In genomic region chr2:137252934-137253333, GRCh38 we compare ENCODE assay signal across 21 cellular contexts.
DNase-seq lines count a peak whose midpoint lies in the region; ATAC-seq and TF ChIP-seq lines count a peak whose summit lies in the region.
"Had no signal": no experiment of that assay in that cellular context is flagged by ENCODE, and none has a peak within 500 bp of the region (broad histone marks: within the 10 kb centered on the region; RNA-seq: fewer than 3 reads in every experiment).

No MANE protein-coding gene starts in this region.

- H3K4me1 ChIP-seq in right lobe of liver: no peaks in the 10 kb centered on the region
- H3K4me1 ChIP-seq: Caco-2, Peyer's patch, vagina had no signal

- no peak for TF ChIP-seq CTCF in osteocyte (IDR thresholded peaks at IDR 0.05)
- TF ChIP-seq CTCF in right lobe of liver (IDR thresholded peaks at IDR 0.05): no peak
- no peak for TF ChIP-seq CTCF in progenitor cell of endocrine pancreas (IDR thresholded peaks at IDR 0.05; ENCODE audit: unreplicated experiment)

- peak overlapping the region; percentile 16 for H3K27ac Mint-ChIP-seq in osteocyte (ENCODE audit: unreplicated experiment)
- H3K27ac Mint-ChIP-seq in progenitor cell of endocrine pancreas: no peak overlapping the region
- H3K27ac Mint-ChIP-seq: activated CD4-positive, alpha-beta T cell treated with anti-CD3 and anti-CD28 coated beads, Interleukin-2, amount 10 ng/mL, durations not matched to agents 7 days and 5 days; B cell; memory B cell; naive thymus-derived CD8-positive, alpha-beta T cell had no signal

- H3K4me3 Mint-ChIP-seq in osteocyte (ENCODE audit: unreplicated experiment) (no peak overlapping the region), progenitor cell of endocrine pancreas (ENCODE audit: low read depth) (no peak overlapping the region)
- H3K4me3 Mint-ChIP-seq: activated CD4-positive, alpha-beta T cell treated with anti-CD3 and anti-CD28 coated beads, Interleukin-2, amount 10 ng/mL, durations not matched to agents 7 days and 5 days; B cell; memory B cell; naive thymus-derived CD8-positive, alpha-beta T cell had no signal

- TF ChIP-seq POLR2A in right lobe of liver (IDR thresholded peaks at IDR 0.05): no peak

- H3K9me3 ChIP-seq in right lobe of liver: no peaks in the 10 kb centered on the region
- H3K9me3 ChIP-seq: Caco-2, Peyer's patch, vagina had no signal

- H3K9me3 Mint-ChIP-seq in osteocyte (ENCODE audit: unreplicated experiment): no peaks in the 10 kb centered on the region
- no peaks in the 10 kb centered on the region for H3K9me3 Mint-ChIP-seq in progenitor cell of endocrine pancreas (ENCODE audit: low read depth)
- H3K9me3 Mint-ChIP-seq: activated CD4-positive, alpha-beta T cell treated with anti-CD3 and anti-CD28 coated beads, Interleukin-2, amount 10 ng/mL, durations not matched to agents 7 days and 5 days; memory B cell; naive thymus-derived CD8-positive, alpha-beta T cell had no signal

- no peaks in the 10 kb centered on the region for H3K36me3 ChIP-seq in right lobe of liver
- H3K36me3 ChIP-seq: Peyer's patch, vagina had no signal

- no peaks in the 10 kb centered on the region for H3K27me3 Mint-ChIP-seq in osteocyte (ENCODE audit: unreplicated experiment)
- no peaks in the 10 kb centered on the region for H3K27me3 Mint-ChIP-seq in progenitor cell of endocrine pancreas
- H3K27me3 Mint-ChIP-seq: activated CD4-positive, alpha-beta T cell treated with anti-CD3 and anti-CD28 coated beads, Interleukin-2, amount 10 ng/mL, durations not matched to agents 7 days and 5 days; B cell; memory B cell had no signal

- ATAC-seq in GM19463 (IDR thresholded peaks at IDR 0.05; ENCODE audit: unreplicated experiment): peak; percentile 76
- ATAC-seq in GM18861 (IDR thresholded peaks at IDR 0.05; ENCODE audit: unreplicated experiment): no peak
- ATAC-seq in right lobe of liver: no peak
- ATAC-seq: naive thymus-derived CD8-positive, alpha-beta T cell had no signal

- H3K27me3 ChIP-seq in right lobe of liver: no peaks in the 10 kb centered on the region
- H3K27me3 ChIP-seq: Peyer's patch, vagina had no signal

- intact Hi-C loops in right lobe of liver (cut with DNase I): no loop called here

- H3K4me1 Mint-ChIP-seq in osteocyte (ENCODE audit: unreplicated experiment): peaks cover 38% of the 10 kb centered on the region
- H3K4me1 Mint-ChIP-seq in progenitor cell of endocrine pancreas (ENCODE audit: low read depth): peaks cover 10% of the 10 kb centered on the region
- H3K4me1 Mint-ChIP-seq: activated CD4-positive, alpha-beta T cell treated with anti-CD3 and anti-CD28 coated beads, Interleukin-2, amount 10 ng/mL, durations not matched to agents 7 days and 5 days; B cell; memory B cell; naive thymus-derived CD8-positive, alpha-beta T cell had no signal

- no peak overlapping the region for H3K4me3 ChIP-seq in right lobe of liver
- H3K4me3 ChIP-seq: dorsolateral prefrontal cortex, Peyer's patch, skin epidermis, vagina had no signal

- no peaks in the 10 kb centered on the region for H3K36me3 Mint-ChIP-seq in osteocyte (ENCODE audit: unreplicated experiment)
- no peaks in the 10 kb centered on the region for H3K36me3 Mint-ChIP-seq in progenitor cell of endocrine pancreas (ENCODE audit: insufficient read depth)
- H3K36me3 Mint-ChIP-seq: memory B cell; naive thymus-derived CD8-positive, alpha-beta T cell had no signal

- DNase-seq in RPMI7951 (ENCODE audit: low read depth) (peak; percentile 11), epithelial cell of prostate (ENCODE audit: low read depth, low spot score) (peak; percentile 33), osteocyte (ENCODE audit: extremely low spot score, unreplicated experiment) (no peak), right lobe of liver (no peak), progenitor cell of endocrine pancreas (ENCODE audit: low spot score, unreplicated experiment) (no peak)
- DNase-seq: activated CD4-positive, alpha-beta T cell treated with anti-CD3 and anti-CD28 coated beads, Interleukin-2, amount 10 ng/mL, durations not matched to agents 7 days and 5 days; Caco-2; dorsolateral prefrontal cortex; Kasumi-1; naive thymus-derived CD8-positive, alpha-beta T cell; NCI-H1417; NCI-H2171; Peyer's patch; stimulated activated CD8-positive, alpha-beta memory T cell treated with anti-CD3 and anti-CD28 coated beads, Interleukin-4, amount 100 ng/mL, for 48 hours; substantia nigra had no signal

- H3K27ac ChIP-seq in epithelial cell of prostate: peak overlapping the region; percentile 91
- no peak overlapping the region for H3K27ac ChIP-seq in right lobe of liver
- H3K27ac ChIP-seq: dorsolateral prefrontal cortex, Peyer's patch, skin epidermis, vagina had no signal

Comparison
In these comparisons a context has a peak if more than half of its experiments do, and no peak if none do; other contexts are left out.
1. DNase-seq: peak in RPMI7951 (single experiment) and epithelial cell of prostate (single experiment); none in osteocyte (single experiment), right lobe of liver (0 of 3) and progenitor cell of endocrine pancreas (single experiment).